In the genomic region with DNA sequence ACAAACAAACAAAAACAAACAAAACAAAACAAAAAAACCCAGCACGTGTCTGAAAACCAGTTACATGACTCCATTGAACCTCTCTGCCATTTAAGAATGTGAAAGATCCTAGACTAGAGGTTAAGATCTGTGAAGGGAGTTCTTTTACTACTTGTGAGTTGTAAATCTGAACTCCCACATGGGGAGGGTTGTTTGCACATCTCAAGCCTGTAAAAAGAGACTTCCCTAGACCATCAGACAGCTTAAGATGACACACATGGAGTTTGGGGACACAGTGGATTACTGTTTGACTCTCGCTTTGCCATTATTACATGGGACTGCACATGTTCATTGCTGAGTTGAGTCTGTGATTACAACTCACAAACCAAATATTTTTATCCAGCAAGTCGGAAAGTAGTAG, we compare ENCODE assay signal across 1 cellular context.
TF ChIP-seq lines count a peak whose summit lies in the region.

No MANE protein-coding gene starts in this region.

TF ChIP-seq in K562, 482 proteins besides CTCF, POLR2A, EP300 and RAD21 (continued from another document):
- no peak for TF ChIP-seq ESRRB (CRISPR knock-in tag; IDR thresholded peaks at IDR 0.05; ENCODE audit: borderline replicate concordance)
- TF ChIP-seq, protein P1, sequence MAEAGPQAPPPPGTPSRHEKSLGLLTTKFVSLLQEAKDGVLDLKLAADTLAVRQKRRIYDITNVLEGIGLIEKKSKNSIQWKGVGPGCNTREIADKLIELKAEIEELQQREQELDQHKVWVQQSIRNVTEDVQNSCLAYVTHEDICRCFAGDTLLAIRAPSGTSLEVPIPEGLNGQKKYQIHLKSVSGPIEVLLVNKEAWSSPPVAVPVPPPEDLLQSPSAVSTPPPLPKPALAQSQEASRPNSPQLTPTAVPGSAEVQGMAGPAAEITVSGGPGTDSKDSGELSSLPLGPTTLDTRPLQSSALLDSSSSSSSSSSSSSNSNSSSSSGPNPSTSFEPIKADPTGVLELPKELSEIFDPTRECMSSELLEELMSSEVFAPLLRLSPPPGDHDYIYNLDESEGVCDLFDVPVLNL (CRISPR knock-in tag; IDR thresholded peaks at IDR 0.05; ENCODE audit: low read depth), result no peak
- no peak for TF ChIP-seq RBFOX2 (IDR thresholded peaks at IDR 0.05; ENCODE audit: low read depth, low read length)
- TF ChIP-seq KDM4B (IDR thresholded peaks at IDR 0.05; ENCODE audit: borderline replicate concordance in 2 of 2, low read depth in 1 of 2), result no peak
